In genomic region chr16:50519602-50520001, GRCh38 we compare ENCODE assay signal across 19 cellular contexts. TPM values are rescaled to one million over a fixed set of nuclear protein-coding genes. Genes with fewer than 3 reads are reported as not detected.
DNase-seq lines count a peak whose midpoint lies in the region; TF ChIP-seq lines count a peak whose summit lies in the region.
"Had no signal": no experiment of that assay in that cellular context is flagged by ENCODE, and none has a peak within 500 bp of the region (broad histone marks: within the 10 kb centered on the region; RNA-seq: fewer than 3 reads in every experiment).

No MANE protein-coding gene starts in this region.

- H3K9me3 Mint-ChIP-seq in osteocyte (ENCODE audit: unreplicated experiment): peaks cover 12% of the 10 kb centered on the region

- H3K36me3 Mint-ChIP-seq in osteocyte (ENCODE audit: unreplicated experiment): no peaks in the 10 kb centered on the region
- H3K36me3 Mint-ChIP-seq: CD4-positive, CD25-positive, alpha-beta regulatory T cell; CD8-positive, alpha-beta T cell had no signal

- H3K27me3 Mint-ChIP-seq in osteocyte (ENCODE audit: unreplicated experiment): peaks cover 8% of the 10 kb centered on the region

- no peak overlapping the region for H3K4me3 Mint-ChIP-seq in osteocyte (ENCODE audit: unreplicated experiment)
- H3K4me3 Mint-ChIP-seq: B cell; CD4-positive, CD25-positive, alpha-beta regulatory T cell; CD8-positive, alpha-beta T cell had no signal

- intact Hi-C loops in posterior vena cava (cut with DNase I): no loop called here

- H3K27ac Mint-ChIP-seq in osteocyte (ENCODE audit: unreplicated experiment): no peak overlapping the region
- H3K27ac Mint-ChIP-seq: B cell; CD4-positive, CD25-positive, alpha-beta regulatory T cell; CD8-positive, alpha-beta T cell had no signal

- H3K27ac ChIP-seq in coronary artery (no peak overlapping the region), temporal lobe (ENCODE audit: low read depth, low read length) (peak overlapping the region; percentile 9)
- H3K27ac ChIP-seq: BLaER1, C4-2B, GM23248 had no signal

- DNase-seq in coronary artery (ENCODE audit: low spot score) (peak; percentile 4), ecto neural progenitor cell (ENCODE audit: low spot score) (peak; percentile 9), osteocyte (ENCODE audit: extremely low spot score, unreplicated experiment) (peak; percentile 19), posterior vena cava (ENCODE audit: low spot score) (no peak), NOMO-1 (lab: John Stamatoyannopoulos, UW; ENCODE audit: unreplicated experiment in 2 of 2) (no peak), AML-193 (lab: John Stamatoyannopoulos, UW) (no peak)
- DNase-seq: CD4-positive, CD25-positive, alpha-beta regulatory T cell; DMS 273 treated with DMSO at 0.1 percent for 48 hours; DMS79; EL; GDM1; GM23248; H7 had no signal

- TF ChIP-seq CTCF in coronary artery (IDR thresholded peaks at IDR 0.05) (no peak), osteocyte (IDR thresholded peaks at IDR 0.05) (no peak)

- H3K4me1 Mint-ChIP-seq in osteocyte (ENCODE audit: unreplicated experiment): no peaks in the 10 kb centered on the region
- H3K4me1 Mint-ChIP-seq: B cell; CD4-positive, CD25-positive, alpha-beta regulatory T cell had no signal

- no peak overlapping the region for H3K4me3 ChIP-seq in coronary artery
- H3K4me3 ChIP-seq: BLaER1, GM12878, GM23248 had no signal

RNA-seq across cellular contexts. Expression of gene NKD1, which starts 28.6 kb away (rescaled TPM):
- 0.43 and 0.63 TPM in 2 replicates for total RNA-seq in osteocyte
- total RNA-seq in temporal lobe: 1.5 TPM
- total RNA-seq in posterior vena cava: 10 to 100 TPM; 25.7 to 67.6 TPM
- total RNA-seq: GM23248 had no signal

Comparison
In these comparisons a context has a peak if more than half of its experiments do, and no peak if none do; other contexts are left out.
1. DNase-seq: peak in coronary artery (single experiment), ecto neural progenitor cell (single experiment) and osteocyte (single experiment); none in posterior vena cava (single experiment), NOMO-1 (0 of 2) and AML-193 (0 of 2).
2. RNA of gene NKD1, which starts 28.6 kb away (total RNA-seq): 25.7 to 67.6 TPM in posterior vena cava; 1.5 TPM in temporal lobe (single experiment) and 0.43 to 0.63 TPM in osteocyte; every median in the first group is over 10 times any median in the second.